1 cellular context compared by ENCODE assay signal in genomic region chr15:74873036-74873755, GRCh38.
TF ChIP-seq lines count a peak whose summit lies in the region.

Gene SCAMP2, minus strand, starts transcription at chr15:74873365. Its CDS starts 110 bp downstream, at chr15:74873255.

TF ChIP-seq in HepG2, 621 proteins besides CTCF, POLR2A, EP300 and RAD21 (continued from another document):
- TF ChIP-seq ARID3A (IDR thresholded peaks at IDR 0.05; ENCODE audit: low read depth, low read length) = no peak
- no peak for TF ChIP-seq ZSCAN29 (CRISPR knock-in tag; conservative IDR thresholded peaks at IDR 0.05)
- no peak for TF ChIP-seq CERS6 (CRISPR knock-in tag; IDR thresholded peaks at IDR 0.05)
- peak; percentile 66; the same call in 1 of the 2 replicates for TF ChIP-seq ELF4 (CRISPR knock-in tag; IDR thresholded peaks at IDR 0.05; ENCODE audit: borderline replicate concordance)
- peak; percentile 82 for TF ChIP-seq ZNF891 (CRISPR knock-in tag; IDR thresholded peaks at IDR 0.05)
- no peak for TF ChIP-seq ZNF629 (CRISPR knock-in tag; conservative IDR thresholded peaks at IDR 0.05)
- TF ChIP-seq CENPBD1 (CRISPR knock-in tag; IDR thresholded peaks at IDR 0.05; ENCODE audit: borderline replicate concordance, low read depth) = no peak
- TF ChIP-seq ZNF510 (CRISPR knock-in tag; IDR thresholded peaks at IDR 0.05; ENCODE audit: low read depth) = no peak
- TF ChIP-seq SPEN (CRISPR knock-in tag; IDR thresholded peaks at IDR 0.05; ENCODE audit: low read depth) = peak; percentile 37; the same call in 1 of the 2 replicates
- peak; percentile 4; the same call in 1 of the 2 replicates for TF ChIP-seq SP5 (CRISPR knock-in tag; IDR thresholded peaks at IDR 0.05; ENCODE audit: borderline replicate concordance, low read depth)
- peak; percentile 88 for TF ChIP-seq ZNF740 (CRISPR knock-in tag; IDR thresholded peaks at IDR 0.05)
- no peak for TF ChIP-seq KAT7 (CRISPR knock-in tag; IDR thresholded peaks at IDR 0.05; ENCODE audit: borderline replicate concordance)
- no peak for TF ChIP-seq ZFP41 (CRISPR knock-in tag; IDR thresholded peaks at IDR 0.05; ENCODE audit: borderline replicate concordance)
- TF ChIP-seq FOSL1 (CRISPR knock-in tag; IDR thresholded peaks at IDR 0.05; ENCODE audit: borderline replicate concordance) = no peak
- no peak for TF ChIP-seq ZBTB34 (CRISPR knock-in tag; IDR thresholded peaks at IDR 0.05)
- no peak for TF ChIP-seq NR3C1 (CRISPR knock-in tag; IDR thresholded peaks at IDR 0.05)
- no peak for TF ChIP-seq BRCA1 (CRISPR knock-in tag; IDR thresholded peaks at IDR 0.05)
- TF ChIP-seq FOSL2 (CRISPR knock-in tag; IDR thresholded peaks at IDR 0.05) = 0 out of 2 replicates have a peak, but pooled peaks have one; percentile 30
- TF ChIP-seq SOX13 (IDR thresholded peaks at IDR 0.05) = no peak
- TF ChIP-seq SOX13 (CRISPR knock-in tag; conservative IDR thresholded peaks at IDR 0.05 in 1 of 2, IDR thresholded peaks at IDR 0.05 in 1 of 2) = no peak
- TF ChIP-seq ZNF382 (CRISPR knock-in tag; IDR thresholded peaks at IDR 0.05; ENCODE audit: borderline replicate concordance) = no peak
- TF ChIP-seq YEATS2 (CRISPR knock-in tag; IDR thresholded peaks at IDR 0.05; ENCODE audit: borderline replicate concordance) = peak; percentile 72; the same call in 1 of the 2 replicates
- peak; percentile 91 for TF ChIP-seq NFYC (CRISPR knock-in tag; IDR thresholded peaks at IDR 0.05)
- peak; percentile 93 for TF ChIP-seq PBX2 (CRISPR knock-in tag; IDR thresholded peaks at IDR 0.05)
- TF ChIP-seq ZNF580 (CRISPR knock-in tag; IDR thresholded peaks at IDR 0.05; ENCODE audit: borderline replicate concordance, low read depth) = peak; percentile 31; the same call in 1 of the 2 replicates
- TF ChIP-seq ZNF124 (CRISPR knock-in tag; IDR thresholded peaks at IDR 0.05) = no peak
- TF ChIP-seq ZNF558 (CRISPR knock-in tag; IDR thresholded peaks at IDR 0.05; ENCODE audit: borderline replicate concordance) = no peak
- peak in 1 of 2 experiments; percentile 58; a peak in 2 of 4 replicates for TF ChIP-seq HMGXB4 (CRISPR knock-in tag; IDR thresholded peaks at IDR 0.05; ENCODE audit: borderline replicate concordance in 1 of 2, low read depth in 1 of 2)
- peak; percentile 86; the same call in 1 of the 2 replicates for TF ChIP-seq ZMAT3 (CRISPR knock-in tag; conservative IDR thresholded peaks at IDR 0.05)
- peak; percentile 76; the same call in 1 of the 2 replicates for TF ChIP-seq GMEB1 (CRISPR knock-in tag; IDR thresholded peaks at IDR 0.05; ENCODE audit: borderline replicate concordance)
- no peak for TF ChIP-seq ZNF20 (CRISPR knock-in tag; IDR thresholded peaks at IDR 0.05)
